Comparison of ENCODE assay signal across 8 cellular contexts in the genomic region with DNA sequence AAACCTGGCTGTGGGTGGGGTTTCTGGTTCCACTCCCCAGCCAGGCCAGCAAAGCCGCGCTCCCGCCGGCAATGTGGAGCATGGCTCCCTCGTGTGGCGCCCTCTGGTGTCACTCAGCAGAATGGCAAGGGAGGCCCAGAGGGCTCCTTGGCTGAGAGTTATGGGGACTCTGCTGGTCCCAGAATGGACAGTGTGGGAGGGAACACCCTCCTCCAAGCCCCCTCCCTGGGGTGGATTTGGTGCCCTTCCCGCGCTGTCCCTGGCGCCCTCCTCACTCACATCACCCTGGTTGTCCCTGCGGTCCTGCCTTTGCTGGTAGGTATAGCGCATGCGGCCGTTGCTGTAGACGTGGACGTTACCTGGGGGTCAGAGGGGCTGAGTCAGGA. TPM values are rescaled to one million over a fixed set of nuclear protein-coding genes. Genes with fewer than 3 reads are reported as not detected.
DNase-seq lines count a peak whose midpoint lies in the region; ATAC-seq lines count a peak whose summit lies in the region.

No MANE protein-coding gene starts in this region.

- 54 to 56% methylated on average over 15 of the region's 15 CpGs for WGBS in GM23248 (ENCODE audit: low coverage in 1 of 2, low lambda C conversion rate in 2 of 2, missing lambda C conversion rate in 2 of 2), 2 experiments

- ATAC-seq in Right ventricle myocardium superior (ENCODE audit: poor library complexity) (peak; percentile 38), sciatic nerve (peak; percentile 4), GM18861 (IDR thresholded peaks at IDR 0.05; ENCODE audit: unreplicated experiment) (no peak), HG02973 (IDR thresholded peaks at IDR 0.05; ENCODE audit: unreplicated experiment) (no peak)

- H3K27me3 ChIP-seq in GM23248 (replicated peaks; ENCODE audit: insufficient read depth): no peaks in the 10 kb centered on the region
- no peaks in the 10 kb centered on the region for H3K27me3 ChIP-seq in SJSA1 (replicated peaks)

- no peak overlapping the region for H3K9ac ChIP-seq in GM23248

- H3K79me2 ChIP-seq in GM23248 (ENCODE audit: insufficient read depth): peaks cover 5% of the 10 kb centered on the region

- no peaks in the 10 kb centered on the region for H3K9me2 ChIP-seq in GM23248 (ENCODE audit: insufficient read depth)

- H3F3A ChIP-seq in GM23248 (ENCODE audit: insufficient read depth): no peaks in the 10 kb centered on the region

- no peaks in the 10 kb centered on the region for H4K20me1 ChIP-seq in GM23248 (ENCODE audit: insufficient read depth)

- H3K36me3 ChIP-seq in GM23248 (ENCODE audit: low read depth) (peaks cover 24% of the 10 kb centered on the region), SJSA1 (peaks cover 81% of the 10 kb centered on the region)

- intact Hi-C loops in Right ventricle myocardium superior (cut with DNase I): no loop called here
- intact Hi-C loops in sciatic nerve (cut with DNase I): no loop called here

- H3K4me3 ChIP-seq in GM23248 (no peak overlapping the region), SJSA1 (no peak overlapping the region)

- H3K27ac ChIP-seq in GM23248 (no peak overlapping the region), SJSA1 (no peak overlapping the region)

- no peak overlapping the region for H2AFZ ChIP-seq in GM23248

- H3K4me2 ChIP-seq in GM23248 (ENCODE audit: unreplicated experiment): no peak overlapping the region

- H3K4me1 ChIP-seq in GM23248 (ENCODE audit: insufficient read depth) (no peaks in the 10 kb centered on the region), SJSA1 (replicated peaks) (peaks cover 31% of the 10 kb centered on the region)

- in situ Hi-C loops in GM23248 (cut with MboI): no loop called here

- DNase-seq in AG08396 (ENCODE audit: low spot score): peak; percentile 71
- DNase-seq in GM23248: peak; percentile 75
- DNase-seq in SJSA1 (ENCODE audit: low read depth in 1 of 2, low spot score in 2 of 2): peak; percentile 54 to 72
- DNase-seq in activated naive CD4-positive, alpha-beta T cell treated with Interleukin-2 at 50 U/mL for 16 hours: peak; percentile 82
- DNase-seq in Right ventricle myocardium superior: peak; percentile 89
- DNase-seq in sciatic nerve (ENCODE audit: low spot score): no peak

- H3K9me3 ChIP-seq in GM23248 (ENCODE audit: low read depth) (no peaks in the 10 kb centered on the region), SJSA1 (replicated peaks) (no peaks in the 10 kb centered on the region)

RNA-seq across cellular contexts. Expression of gene DNAJB12, which starts 14.2 kb away (rescaled TPM):
- total RNA-seq in GM23248 (2014; rRNA removed; shearing (Covaris generic)): 28.4 and 32.9 TPM in 2 replicates
- polyA plus RNA-seq in GM23248 (2016; fragmentation: Nextera tagmentation; extraction: Ambion mirVana): 32.0 and 33.5 TPM in 2 replicates
- total RNA-seq in SJSA1 (2014; rRNA removed; shearing (Covaris generic)): 36.1 and 42.3 TPM in 2 replicates
- 26.1 TPM for total RNA-seq in Right ventricle myocardium superior
- total RNA-seq in sciatic nerve: 50.0 TPM

Comparison
In these comparisons a context has a peak if more than half of its experiments do, and no peak if none do; other contexts are left out.
1. ATAC-seq: peak in Right ventricle myocardium superior (single experiment) and sciatic nerve (single experiment); none in GM18861 (single experiment) and HG02973 (single experiment).